In the genomic region with DNA sequence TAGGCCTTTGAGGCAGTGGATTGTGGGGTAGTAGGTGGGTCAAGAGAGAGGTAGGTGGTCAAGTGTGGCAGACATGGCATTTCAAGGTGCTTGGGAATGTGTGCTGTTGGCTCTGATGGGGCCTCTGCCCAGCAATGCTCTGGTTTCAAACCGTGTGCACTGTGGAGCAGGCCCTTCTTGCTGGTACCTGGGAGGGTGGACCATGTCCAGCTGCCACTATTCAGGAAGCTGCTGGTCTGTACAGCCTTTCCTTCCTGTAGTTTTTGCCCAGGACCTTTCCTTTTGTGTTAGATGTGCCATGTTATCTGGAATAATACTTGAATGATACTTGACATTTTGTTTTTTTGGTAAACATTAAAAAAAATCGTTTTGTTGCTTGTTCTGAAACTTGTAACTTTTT, we compare ENCODE assay signal across 1 cellular context.
TF ChIP-seq lines count a peak whose summit lies in the region.

No MANE protein-coding gene starts in this region.

TF ChIP-seq in H1, 55 proteins besides CTCF, POLR2A, EP300 and RAD21:
- TF ChIP-seq SRF (IDR thresholded peaks at IDR 0.05; ENCODE audit: low read depth, low read length) (no peak), BRCA1 (IDR thresholded peaks at IDR 0.05; ENCODE audit: low read depth, low read length) (no peak), HDAC6 (IDR thresholded peaks at IDR 0.05; ENCODE audit: low read depth, low read length) (no peak), TEAD4 (IDR thresholded peaks at IDR 0.05; ENCODE audit: low read depth, low read length) (no peak), CEBPB (IDR thresholded peaks at IDR 0.05; ENCODE audit: low read depth, low read length) (no peak), EZH2 (IDR thresholded peaks at IDR 0.05; ENCODE audit: low read depth, low read length, severe bottlenecking) (no peak)
- TF ChIP-seq, protein P1, sequence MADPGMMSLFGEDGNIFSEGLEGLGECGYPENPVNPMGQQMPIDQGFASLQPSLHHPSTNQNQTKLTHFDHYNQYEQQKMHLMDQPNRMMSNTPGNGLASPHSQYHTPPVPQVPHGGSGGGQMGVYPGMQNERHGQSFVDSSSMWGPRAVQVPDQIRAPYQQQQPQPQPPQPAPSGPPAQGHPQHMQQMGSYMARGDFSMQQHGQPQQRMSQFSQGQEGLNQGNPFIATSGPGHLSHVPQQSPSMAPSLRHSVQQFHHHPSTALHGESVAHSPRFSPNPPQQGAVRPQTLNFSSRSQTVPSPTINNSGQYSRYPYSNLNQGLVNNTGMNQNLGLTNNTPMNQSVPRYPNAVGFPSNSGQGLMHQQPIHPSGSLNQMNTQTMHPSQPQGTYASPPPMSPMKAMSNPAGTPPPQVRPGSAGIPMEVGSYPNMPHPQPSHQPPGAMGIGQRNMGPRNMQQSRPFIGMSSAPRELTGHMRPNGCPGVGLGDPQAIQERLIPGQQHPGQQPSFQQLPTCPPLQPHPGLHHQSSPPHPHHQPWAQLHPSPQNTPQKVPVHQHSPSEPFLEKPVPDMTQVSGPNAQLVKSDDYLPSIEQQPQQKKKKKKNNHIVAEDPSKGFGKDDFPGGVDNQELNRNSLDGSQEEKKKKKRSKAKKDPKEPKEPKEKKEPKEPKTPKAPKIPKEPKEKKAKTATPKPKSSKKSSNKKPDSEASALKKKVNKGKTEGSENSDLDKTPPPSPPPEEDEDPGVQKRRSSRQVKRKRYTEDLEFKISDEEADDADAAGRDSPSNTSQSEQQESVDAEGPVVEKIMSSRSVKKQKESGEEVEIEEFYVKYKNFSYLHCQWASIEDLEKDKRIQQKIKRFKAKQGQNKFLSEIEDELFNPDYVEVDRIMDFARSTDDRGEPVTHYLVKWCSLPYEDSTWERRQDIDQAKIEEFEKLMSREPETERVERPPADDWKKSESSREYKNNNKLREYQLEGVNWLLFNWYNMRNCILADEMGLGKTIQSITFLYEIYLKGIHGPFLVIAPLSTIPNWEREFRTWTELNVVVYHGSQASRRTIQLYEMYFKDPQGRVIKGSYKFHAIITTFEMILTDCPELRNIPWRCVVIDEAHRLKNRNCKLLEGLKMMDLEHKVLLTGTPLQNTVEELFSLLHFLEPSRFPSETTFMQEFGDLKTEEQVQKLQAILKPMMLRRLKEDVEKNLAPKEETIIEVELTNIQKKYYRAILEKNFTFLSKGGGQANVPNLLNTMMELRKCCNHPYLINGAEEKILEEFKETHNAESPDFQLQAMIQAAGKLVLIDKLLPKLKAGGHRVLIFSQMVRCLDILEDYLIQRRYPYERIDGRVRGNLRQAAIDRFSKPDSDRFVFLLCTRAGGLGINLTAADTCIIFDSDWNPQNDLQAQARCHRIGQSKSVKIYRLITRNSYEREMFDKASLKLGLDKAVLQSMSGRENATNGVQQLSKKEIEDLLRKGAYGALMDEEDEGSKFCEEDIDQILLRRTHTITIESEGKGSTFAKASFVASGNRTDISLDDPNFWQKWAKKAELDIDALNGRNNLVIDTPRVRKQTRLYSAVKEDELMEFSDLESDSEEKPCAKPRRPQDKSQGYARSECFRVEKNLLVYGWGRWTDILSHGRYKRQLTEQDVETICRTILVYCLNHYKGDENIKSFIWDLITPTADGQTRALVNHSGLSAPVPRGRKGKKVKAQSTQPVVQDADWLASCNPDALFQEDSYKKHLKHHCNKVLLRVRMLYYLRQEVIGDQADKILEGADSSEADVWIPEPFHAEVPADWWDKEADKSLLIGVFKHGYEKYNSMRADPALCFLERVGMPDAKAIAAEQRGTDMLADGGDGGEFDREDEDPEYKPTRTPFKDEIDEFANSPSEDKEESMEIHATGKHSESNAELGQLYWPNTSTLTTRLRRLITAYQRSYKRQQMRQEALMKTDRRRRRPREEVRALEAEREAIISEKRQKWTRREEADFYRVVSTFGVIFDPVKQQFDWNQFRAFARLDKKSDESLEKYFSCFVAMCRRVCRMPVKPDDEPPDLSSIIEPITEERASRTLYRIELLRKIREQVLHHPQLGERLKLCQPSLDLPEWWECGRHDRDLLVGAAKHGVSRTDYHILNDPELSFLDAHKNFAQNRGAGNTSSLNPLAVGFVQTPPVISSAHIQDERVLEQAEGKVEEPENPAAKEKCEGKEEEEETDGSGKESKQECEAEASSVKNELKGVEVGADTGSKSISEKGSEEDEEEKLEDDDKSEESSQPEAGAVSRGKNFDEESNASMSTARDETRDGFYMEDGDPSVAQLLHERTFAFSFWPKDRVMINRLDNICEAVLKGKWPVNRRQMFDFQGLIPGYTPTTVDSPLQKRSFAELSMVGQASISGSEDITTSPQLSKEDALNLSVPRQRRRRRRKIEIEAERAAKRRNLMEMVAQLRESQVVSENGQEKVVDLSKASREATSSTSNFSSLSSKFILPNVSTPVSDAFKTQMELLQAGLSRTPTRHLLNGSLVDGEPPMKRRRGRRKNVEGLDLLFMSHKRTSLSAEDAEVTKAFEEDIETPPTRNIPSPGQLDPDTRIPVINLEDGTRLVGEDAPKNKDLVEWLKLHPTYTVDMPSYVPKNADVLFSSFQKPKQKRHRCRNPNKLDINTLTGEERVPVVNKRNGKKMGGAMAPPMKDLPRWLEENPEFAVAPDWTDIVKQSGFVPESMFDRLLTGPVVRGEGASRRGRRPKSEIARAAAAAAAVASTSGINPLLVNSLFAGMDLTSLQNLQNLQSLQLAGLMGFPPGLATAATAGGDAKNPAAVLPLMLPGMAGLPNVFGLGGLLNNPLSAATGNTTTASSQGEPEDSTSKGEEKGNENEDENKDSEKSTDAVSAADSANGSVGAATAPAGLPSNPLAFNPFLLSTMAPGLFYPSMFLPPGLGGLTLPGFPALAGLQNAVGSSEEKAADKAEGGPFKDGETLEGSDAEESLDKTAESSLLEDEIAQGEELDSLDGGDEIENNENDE (IDR thresholded peaks at IDR 0.05; ENCODE audit: insufficient replicate concordance, low read length): no peak
